Comparison of ENCODE assay signal across 2 cellular contexts in genomic region chr20:5806457-5807263, GRCh38.
TF ChIP-seq lines count a peak whose summit lies in the region.

No MANE protein-coding gene starts in this region.

TF ChIP-seq in SK-N-SH, 30 proteins besides CTCF, POLR2A, EP300 and RAD21:
- peak; percentile 37 for TF ChIP-seq SMC3 (IDR thresholded peaks at IDR 0.05; ENCODE audit: low read depth, low read length)
- TF ChIP-seq TAF1 (IDR thresholded peaks at IDR 0.05; ENCODE audit: borderline replicate concordance, low read depth, low read length) = no peak

TF ChIP-seq in H1, 55 proteins besides CTCF, POLR2A, EP300 and RAD21:
- TF ChIP-seq MAFK (IDR thresholded peaks at IDR 0.05; ENCODE audit: low read depth, low read length) (no peak), RXRA (IDR thresholded peaks at IDR 0.05; ENCODE audit: insufficient read depth, low read depth, low read length) (no peak), GTF2F1 (IDR thresholded peaks at IDR 0.05; ENCODE audit: borderline replicate concordance, low read depth, low read length) (no peak), PHF8 (conservative IDR thresholded peaks at IDR 0.05; ENCODE audit: low read depth, low read length) (no peak), ASH2L (IDR thresholded peaks at IDR 0.05; ENCODE audit: low read length) (no peak), SIX5 (IDR thresholded peaks at IDR 0.05; ENCODE audit: low read depth, low read length) (no peak), TAF1 (IDR thresholded peaks at IDR 0.05; ENCODE audit: low read depth, low read length) (no peak)
- TF ChIP-seq, protein P1, sequence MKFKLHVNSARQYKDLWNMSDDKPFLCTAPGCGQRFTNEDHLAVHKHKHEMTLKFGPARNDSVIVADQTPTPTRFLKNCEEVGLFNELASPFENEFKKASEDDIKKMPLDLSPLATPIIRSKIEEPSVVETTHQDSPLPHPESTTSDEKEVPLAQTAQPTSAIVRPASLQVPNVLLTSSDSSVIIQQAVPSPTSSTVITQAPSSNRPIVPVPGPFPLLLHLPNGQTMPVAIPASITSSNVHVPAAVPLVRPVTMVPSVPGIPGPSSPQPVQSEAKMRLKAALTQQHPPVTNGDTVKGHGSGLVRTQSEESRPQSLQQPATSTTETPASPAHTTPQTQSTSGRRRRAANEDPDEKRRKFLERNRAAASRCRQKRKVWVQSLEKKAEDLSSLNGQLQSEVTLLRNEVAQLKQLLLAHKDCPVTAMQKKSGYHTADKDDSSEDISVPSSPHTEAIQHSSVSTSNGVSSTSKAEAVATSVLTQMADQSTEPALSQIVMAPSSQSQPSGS (IDR thresholded peaks at IDR 0.05; ENCODE audit: low read length) = no peak
- TF ChIP-seq, protein P2, sequence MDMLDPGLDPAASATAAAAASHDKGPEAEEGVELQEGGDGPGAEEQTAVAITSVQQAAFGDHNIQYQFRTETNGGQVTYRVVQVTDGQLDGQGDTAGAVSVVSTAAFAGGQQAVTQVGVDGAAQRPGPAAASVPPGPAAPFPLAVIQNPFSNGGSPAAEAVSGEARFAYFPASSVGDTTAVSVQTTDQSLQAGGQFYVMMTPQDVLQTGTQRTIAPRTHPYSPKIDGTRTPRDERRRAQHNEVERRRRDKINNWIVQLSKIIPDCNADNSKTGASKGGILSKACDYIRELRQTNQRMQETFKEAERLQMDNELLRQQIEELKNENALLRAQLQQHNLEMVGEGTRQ (IDR thresholded peaks at IDR 0.05; ENCODE audit: low read length) = no peak
